ENCODE assay signal across 23 cellular contexts in genomic region chr19:16922592-16922934, GRCh38.
"Had no signal": no experiment of that assay in that cellular context is flagged by ENCODE, and none has a peak within 500 bp of the region (broad histone marks: within the 10 kb centered on the region; RNA-seq: fewer than 3 reads in every experiment).

No MANE protein-coding gene starts in this region.

- DNase-seq: effector memory CD8-positive, alpha-beta T cell; gastrocnemius medialis; heart right ventricle; hypothalamus; islet precursor cell; left ventricle myocardium inferior; lower lobe of right lung; mesenchymal stem cell; midbrain; stimulated activated CD4-positive, alpha-beta T cell treated with anti-CD3 and anti-CD28 coated beads, Interleukin-2, amount 100 ng/mL, for 24 hours; stimulated activated CD4-positive, alpha-beta T cell treated with anti-CD3 and anti-CD28 coated beads, Interleukin-4, amount 100 ng/mL, for 4 hours; stimulated activated naive B cell treated with anti-CD40 and anti-IgM and Interleukin-4, amounts not matched to agents 10 μg/mL and 1 μg/mL and 100 μg/mL, for 72 hours; stimulated activated naive CD8-positive, alpha-beta T cell treated with anti-CD3 and anti-CD28 coated beads, Interleukin-15, amount 100 ng/mL, for 72 hours; testis; upper lobe of right lung had no signal

- H3K27ac Mint-ChIP-seq: dendritic cell treated with granulocyte-macrophage colony-stimulating factor and Interleukin-4, amounts not matched to agents 40 ng/mL and 50 ng/mL, for 4 days; effector memory CD8-positive, alpha-beta T cell; natural killer cell treated with Interleukin-12 subunit alpha and Interleukin-12 subunit beta and Interleukin-15 and Interleukin-18, amount 100 ng/mL, for 72 hours; stimulated activated naive B cell treated with anti-CD40 and anti-IgM and Interleukin-4, amounts not matched to agents 10 μg/mL and 1 μg/mL and 100 μg/mL, for 72 hours had no signal

- H3K27ac ChIP-seq: epithelial cell of prostate, esophagus muscularis mucosa, gastrocnemius medialis, heart right ventricle, left ventricle myocardium inferior, lower lobe of right lung, neutrophil, skin epidermis, testis, tibial nerve, upper lobe of right lung, vagina had no signal

- H3K4me3 Mint-ChIP-seq: dendritic cell treated with granulocyte-macrophage colony-stimulating factor and Interleukin-4, amounts not matched to agents 40 ng/mL and 50 ng/mL, for 4 days; effector memory CD8-positive, alpha-beta T cell; natural killer cell treated with Interleukin-12 subunit alpha and Interleukin-12 subunit beta and Interleukin-15 and Interleukin-18, amount 100 ng/mL, for 72 hours; stimulated activated naive B cell treated with anti-CD40 and anti-IgM and Interleukin-4, amounts not matched to agents 10 μg/mL and 1 μg/mL and 100 μg/mL, for 72 hours; stimulated activated naive CD8-positive, alpha-beta T cell treated with anti-CD3 and anti-CD28 coated beads, Interleukin-15, amount 100 ng/mL, for 72 hours had no signal

- H3K36me3 ChIP-seq: gastrocnemius medialis, lower lobe of right lung, neutrophil, tibial nerve, upper lobe of right lung, vagina had no signal

- H3K4me3 ChIP-seq: esophagus muscularis mucosa, gastrocnemius medialis, heart right ventricle, left ventricle myocardium inferior, lower lobe of right lung, skin epidermis, testis, tibial nerve, upper lobe of right lung, vagina had no signal

- H3K27me3 ChIP-seq: esophagus muscularis mucosa, heart right ventricle, neutrophil, testis, tibial nerve, upper lobe of right lung, vagina had no signal

- H3K4me1 Mint-ChIP-seq: stimulated activated naive B cell treated with anti-CD40 and anti-IgM and Interleukin-4, amounts not matched to agents 10 μg/mL and 1 μg/mL and 100 μg/mL, for 72 hours had no signal

- H3K9me3 ChIP-seq: neutrophil, testis, upper lobe of right lung, vagina had no signal

- H3K4me1 ChIP-seq: esophagus muscularis mucosa, gastrocnemius medialis, heart right ventricle, left ventricle myocardium inferior, lower lobe of right lung, testis, tibial nerve, upper lobe of right lung, vagina had no signal

- H3K27me3 Mint-ChIP-seq: stimulated activated naive CD8-positive, alpha-beta T cell treated with anti-CD3 and anti-CD28 coated beads, Interleukin-15, amount 100 ng/mL, for 72 hours had no signal
